In the genomic region with DNA sequence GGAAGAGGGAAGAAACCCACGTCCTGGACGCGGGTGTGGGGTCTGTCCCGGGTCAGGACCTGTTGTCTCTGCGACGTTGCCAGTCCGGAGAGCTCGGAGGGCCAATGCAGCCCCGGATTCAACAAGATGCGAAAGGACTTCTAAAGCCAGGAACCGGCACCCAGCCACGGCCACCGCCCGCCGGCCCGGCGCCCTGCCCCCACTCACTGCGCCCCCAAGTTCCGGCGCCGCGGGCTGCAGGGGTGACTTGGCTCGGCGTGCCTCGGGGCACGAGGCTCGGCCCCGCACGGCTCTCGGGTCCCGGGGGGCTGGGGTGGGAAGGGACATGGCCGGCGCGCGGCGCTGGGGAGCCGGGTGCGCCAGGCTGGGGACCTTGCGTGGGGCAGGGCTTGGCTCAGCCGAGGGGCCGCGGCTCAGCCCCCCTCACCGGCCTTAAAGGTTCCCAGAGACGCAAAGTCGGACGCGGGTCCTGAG, we compare ENCODE assay signal across 8 cellular contexts. TPM values are rescaled to one million over a fixed set of nuclear protein-coding genes. Genes with fewer than 3 reads are reported as not detected.
A peak's percentile ranks its signal among the peaks of the same experiment; 100 is the strongest.
DNase-seq lines count a peak whose midpoint lies in the region; ATAC-seq and TF ChIP-seq lines count a peak whose summit lies in the region.

No MANE protein-coding gene starts in this region.

- H3K27me3 Mint-ChIP-seq in T-helper 17 cell: peaks cover 19% of the 10 kb centered on the region

- no peaks in the 10 kb centered on the region for H3K9me3 ChIP-seq in T-helper 17 cell (ENCODE audit: control insufficient read depth, low read length, poor library complexity, severe bottlenecking)

- H3K4me3 ChIP-seq in retinal pigment epithelial cell (ENCODE audit: low read length): peak overlapping the region; percentile 85

- DNase-seq in T-helper 17 cell: no peak
- peak; percentile 50 for DNase-seq in Right ventricle myocardium superior
- DNase-seq in retinal pigment epithelial cell (ENCODE audit: low read depth): no peak
- no peak for DNase-seq in hippocampal formation (lab: John Stamatoyannopoulos, UW)
- DNase-seq in occipital lobe (lab: John Stamatoyannopoulos, UW): no peak

- no peaks in the 10 kb centered on the region for H3K36me3 Mint-ChIP-seq in T-helper 17 cell (ENCODE audit: low read depth)

- peaks cover 4% of the 10 kb centered on the region for H3K4me1 Mint-ChIP-seq in T-helper 17 cell

- peak overlapping the region; percentile 73 for H3K4me3 Mint-ChIP-seq in T-helper 17 cell

- no peak overlapping the region for H3K27ac Mint-ChIP-seq in T-helper 17 cell

- peak; percentile 21 for ATAC-seq in GM18498 (IDR thresholded peaks at IDR 0.05; ENCODE audit: unreplicated experiment)
- no peak for ATAC-seq in T-helper 17 cell
- peak; percentile 48 for ATAC-seq in Right ventricle myocardium superior (ENCODE audit: poor library complexity)
- ATAC-seq in GM21360 (IDR thresholded peaks at IDR 0.05; ENCODE audit: unreplicated experiment): no peak
- no peak for ATAC-seq in HG03108 (IDR thresholded peaks at IDR 0.05; ENCODE audit: unreplicated experiment)

- no peak for TF ChIP-seq CTCF in retinal pigment epithelial cell (conservative IDR thresholded peaks at IDR 0.05; ENCODE audit: low read depth, low read length)

- intact Hi-C loops in Right ventricle myocardium superior (cut with DNase I): no loop called here

RNA-seq across cellular contexts. Expression of gene H6PD, which starts 51.8 kb away (rescaled TPM):
- total RNA-seq in T-helper 17 cell (10 to 100 TPM; 16.1 to 19.2 TPM), Right ventricle myocardium superior (20.9 TPM), occipital lobe (6.2 TPM)

RNA-seq across cellular contexts. Expression of gene GPR157, which starts 53.9 kb away (rescaled TPM):
- total RNA-seq in T-helper 17 cell (1 to 10 TPM; 4.4 to 5.6 TPM), Right ventricle myocardium superior (49.4 TPM), occipital lobe (0.47 TPM)

Comparison
In these comparisons a context has a peak if more than half of its experiments do, and no peak if none do; other contexts are left out.
1. ATAC-seq: peak in GM18498 (single experiment) and Right ventricle myocardium superior (single experiment); none in T-helper 17 cell (single experiment), GM21360 (single experiment) and HG03108 (single experiment).